2 cellular contexts compared by ENCODE assay signal in the genomic region with DNA sequence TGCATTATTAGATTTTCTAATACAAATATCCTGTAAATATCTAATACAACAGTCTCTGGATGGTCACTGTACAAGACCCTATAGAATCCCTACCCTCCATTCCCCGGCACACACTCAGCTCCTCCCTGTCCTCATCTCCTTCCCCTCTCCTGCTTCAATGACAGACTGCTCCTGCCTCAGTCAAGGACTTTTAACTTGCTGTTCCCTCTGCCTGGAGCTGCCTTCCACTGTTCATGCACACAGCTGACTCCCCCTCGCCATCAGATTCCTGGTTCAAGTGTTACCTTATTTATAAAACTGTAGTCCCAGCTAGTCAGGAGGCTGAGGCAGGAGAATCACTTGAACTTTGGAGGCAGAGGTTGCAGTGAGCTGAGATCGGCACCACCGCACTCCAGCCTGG.
TF ChIP-seq lines count a peak whose summit lies in the region.

No MANE protein-coding gene starts in this region.

TF ChIP-seq in SK-N-SH, 30 proteins besides CTCF, POLR2A, EP300 and RAD21 (continued from another document):
- TF ChIP-seq, protein P1, sequence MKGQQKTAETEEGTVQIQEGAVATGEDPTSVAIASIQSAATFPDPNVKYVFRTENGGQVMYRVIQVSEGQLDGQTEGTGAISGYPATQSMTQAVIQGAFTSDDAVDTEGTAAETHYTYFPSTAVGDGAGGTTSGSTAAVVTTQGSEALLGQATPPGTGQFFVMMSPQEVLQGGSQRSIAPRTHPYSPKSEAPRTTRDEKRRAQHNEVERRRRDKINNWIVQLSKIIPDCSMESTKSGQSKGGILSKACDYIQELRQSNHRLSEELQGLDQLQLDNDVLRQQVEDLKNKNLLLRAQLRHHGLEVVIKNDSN (IDR thresholded peaks at IDR 0.05; ENCODE audit: borderline replicate concordance, low read depth), result no peak
- TF ChIP-seq FOXJ3 (CRISPR knock-in tag; IDR thresholded peaks at IDR 0.05) (no peak), SIN3A (IDR thresholded peaks at IDR 0.05; ENCODE audit: borderline replicate concordance, low read depth, low read length) (no peak), CHD2 (IDR thresholded peaks at IDR 0.05; ENCODE audit: low read length, partially characterized antibody) (no peak), EZH2phosphoT487 (IDR thresholded peaks at IDR 0.05; ENCODE audit: borderline replicate concordance, low read depth) (no peak)
- TF ChIP-seq, protein P2, sequence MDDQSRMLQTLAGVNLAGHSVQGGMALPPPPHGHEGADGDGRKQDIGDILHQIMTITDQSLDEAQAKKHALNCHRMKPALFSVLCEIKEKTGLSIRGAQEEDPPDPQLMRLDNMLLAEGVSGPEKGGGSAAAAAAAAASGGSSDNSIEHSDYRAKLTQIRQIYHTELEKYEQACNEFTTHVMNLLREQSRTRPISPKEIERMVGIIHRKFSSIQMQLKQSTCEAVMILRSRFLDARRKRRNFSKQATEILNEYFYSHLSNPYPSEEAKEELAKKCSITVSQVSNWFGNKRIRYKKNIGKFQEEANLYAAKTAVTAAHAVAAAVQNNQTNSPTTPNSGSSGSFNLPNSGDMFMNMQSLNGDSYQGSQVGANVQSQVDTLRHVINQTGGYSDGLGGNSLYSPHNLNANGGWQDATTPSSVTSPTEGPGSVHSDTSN (IDR thresholded peaks at IDR 0.05), result no peak

TF ChIP-seq in SK-N-SH treated with all-trans-retinoic acid at 6 μM for 48 hours, 23 proteins besides CTCF, POLR2A, EP300 and RAD21 (continued from another document):
- TF ChIP-seq, protein P3, sequence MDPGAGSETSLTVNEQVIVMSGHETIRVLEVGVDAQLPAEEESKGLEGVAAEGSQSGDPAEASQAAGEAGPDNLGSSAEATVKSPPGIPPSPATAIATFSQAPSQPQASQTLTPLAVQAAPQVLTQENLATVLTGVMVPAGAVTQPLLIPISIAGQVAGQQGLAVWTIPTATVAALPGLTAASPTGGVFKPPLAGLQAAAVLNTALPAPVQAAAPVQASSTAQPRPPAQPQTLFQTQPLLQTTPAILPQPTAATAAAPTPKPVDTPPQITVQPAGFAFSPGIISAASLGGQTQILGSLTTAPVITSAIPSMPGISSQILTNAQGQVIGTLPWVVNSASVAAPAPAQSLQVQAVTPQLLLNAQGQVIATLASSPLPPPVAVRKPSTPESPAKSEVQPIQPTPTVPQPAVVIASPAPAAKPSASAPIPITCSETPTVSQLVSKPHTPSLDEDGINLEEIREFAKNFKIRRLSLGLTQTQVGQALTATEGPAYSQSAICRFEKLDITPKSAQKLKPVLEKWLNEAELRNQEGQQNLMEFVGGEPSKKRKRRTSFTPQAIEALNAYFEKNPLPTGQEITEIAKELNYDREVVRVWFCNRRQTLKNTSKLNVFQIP (CRISPR knock-in tag; IDR thresholded peaks at IDR 0.05; ENCODE audit: borderline replicate concordance, low read depth), result no peak
- TF ChIP-seq ESRRG (CRISPR knock-in tag; IDR thresholded peaks at IDR 0.05), result no peak
- no peak for TF ChIP-seq ZC3H10 (CRISPR knock-in tag; IDR thresholded peaks at IDR 0.05)
- TF ChIP-seq ZNF70 (CRISPR knock-in tag; IDR thresholded peaks at IDR 0.05), result no peak
- TF ChIP-seq GLIS3 (CRISPR knock-in tag; IDR thresholded peaks at IDR 0.05), result no peak
TF ChIP-seq in SK-N-SH treated with all-trans-retinoic acid at 6 μM for 48 hours: peak in this region for 0.
